In genomic region chr1:201716742-201717135, GRCh38 we compare ENCODE assay signal across 17 cellular contexts.
DNase-seq lines count a peak whose midpoint lies in the region; ATAC-seq, FAIRE-seq and TF ChIP-seq lines count a peak whose summit lies in the region.
"Had no signal": no experiment of that assay in that cellular context is flagged by ENCODE, and none has a peak within 500 bp of the region (broad histone marks: within the 10 kb centered on the region; RNA-seq: fewer than 3 reads in every experiment).

No MANE protein-coding gene starts in this region.

- H3K4me2 ChIP-seq in A549: no peak overlapping the region
- no peak overlapping the region for H3K4me2 ChIP-seq in smooth muscle cell

- no peaks in the 10 kb centered on the region for H3K36me3 ChIP-seq in Peyer's patch
- H3K36me3 ChIP-seq in esophagus muscularis mucosa: peaks cover 0 to 16% (median 6%) of the 10 kb centered on the region in 4 donors
- no peaks in the 10 kb centered on the region for H3K36me3 ChIP-seq in smooth muscle cell (ENCODE audit: low read depth)

- H3K79me2 ChIP-seq in smooth muscle cell (ENCODE audit: low read depth): peaks cover 26% of the 10 kb centered on the region

- H3K4me3 ChIP-seq in A549 (no peak overlapping the region), Peyer's patch (no peak overlapping the region), esophagus muscularis mucosa (no peak overlapping the region), smooth muscle cell (no peak overlapping the region)

- intact Hi-C loops in esophagus muscularis mucosa (cut with DNase I): loop anchor here (10.0 kb wide), 1 partner anchor 262 kb away; no protein-coding TSS in a partner anchor

- 95% methylated on average over 7 of the region's 7 CpGs for WGBS in A549 (ENCODE audit: missing lambda C conversion rate)
- 84% methylated on average over 7 of the region's 7 CpGs for WGBS in esophagus muscularis mucosa
- 96% methylated on average over 7 of the region's 7 CpGs for WGBS in smooth muscle cell (ENCODE audit: low lambda C conversion rate)

- TF ChIP-seq CTCF in A549 (IDR thresholded peaks at IDR 0.05) (no peak), Peyer's patch (IDR thresholded peaks at IDR 0.05) (no peak), esophagus muscularis mucosa (IDR thresholded peaks at IDR 0.05) (no peak), smooth muscle cell (IDR thresholded peaks at IDR 0.05; ENCODE audit: borderline replicate concordance, insufficient read depth, poor library complexity, severe bottlenecking) (no peak)

- H3K27ac ChIP-seq in A549 (peak overlapping the region; percentile 92 to 95; a peak in 5 of 6 replicates), Peyer's patch (peak overlapping the region in 3 of 4 donors; percentile 6 to 85 (median 72)), esophagus muscularis mucosa (replicated peaks in 1 of 4) (peak overlapping the region in 3 of 4 donors; percentile 77 to 93 (median 86)), smooth muscle cell (ENCODE audit: low read depth) (peak overlapping the region; percentile 41)
- H3K27ac ChIP-seq: epithelial cell of prostate, foreskin keratinocyte had no signal

- no peak for FAIRE-seq in A549 (lab: Jason Lieb, UNC)
- FAIRE-seq: kidney had no signal

- H3K9me3 ChIP-seq in A549 (no peaks in the 10 kb centered on the region), Peyer's patch (no peaks in the 10 kb centered on the region), esophagus muscularis mucosa (no peaks in the 10 kb centered on the region), smooth muscle cell (replicated peaks; ENCODE audit: low read depth) (no peaks in the 10 kb centered on the region)

- no peak for TF ChIP-seq RAD21 in A549 (conservative IDR thresholded peaks at IDR 0.05 in 1 of 2, IDR thresholded peaks at IDR 0.05 in 1 of 2)

- ATAC-seq in A549: no peak
- ATAC-seq: foreskin keratinocyte had no signal

- POLR2A ChIA-PET in A549 (lab: Yijun Ruan, JAX): no interaction called here

- H3K4me1 ChIP-seq in A549 (peaks cover 55% of the 10 kb centered on the region), Peyer's patch (peaks cover 0 to 74% (median 14%) of the 10 kb centered on the region in 4 donors), esophagus muscularis mucosa (peaks cover 86 to 98% (median 89%) of the 10 kb centered on the region in 4 donors), smooth muscle cell (ENCODE audit: low read depth) (peaks cover 59% of the 10 kb centered on the region)

- no peak for TF ChIP-seq EP300 in A549 (IDR thresholded peaks at IDR 0.05)
- no peak for TF ChIP-seq EP300 in esophagus muscularis mucosa (IDR thresholded peaks at IDR 0.05)

- CTCF ChIA-PET in A549 (lab: Yijun Ruan, JAX): interaction anchor here (1.3 to 29.6 kb wide), 4 partner anchors 13 to 155 kb away, joined by 4 to 903 read pairs (median 244); no protein-coding TSS in a partner anchor

- H3K9ac ChIP-seq in smooth muscle cell (ENCODE audit: low read depth): no peak overlapping the region

- peaks cover 5% of the 10 kb centered on the region for H4K20me1 ChIP-seq in smooth muscle cell (ENCODE audit: low read depth)

- TF ChIP-seq POLR2A in A549 (IDR thresholded peaks at IDR 0.05; ENCODE audit: low read length) (no peak), Peyer's patch (IDR thresholded peaks at IDR 0.05) (no peak), esophagus muscularis mucosa (IDR thresholded peaks at IDR 0.05; ENCODE audit: low read depth) (no peak)

- DNase-seq in A549 (ENCODE audit: low read depth in 1 of 2, low spot score in 1 of 2) (no peak), Peyer's patch (no peak), esophagus muscularis mucosa (ENCODE audit: extremely low spot score) (no peak), smooth muscle cell (lab: John Stamatoyannopoulos, UW; ENCODE audit: unreplicated experiment) (no peak), NCI-H1048 (lab: John Stamatoyannopoulos, UW) (no peak), HuH-7.5 (ENCODE audit: low spot score) (no peak), midbrain (lab: John Stamatoyannopoulos, UW) (no peak), DMS79 treated with DMSO at 0.1 percent for 48 hours (lab: John Stamatoyannopoulos, UW) (no peak)
- DNase-seq: ACHN; activated CD4-positive, CD25-positive, alpha-beta regulatory T cell treated with anti-CD3 and anti-CD28 coated beads, Interleukin-2, amount 50 U/mL, for 72 hours; activated naive CD8-positive, alpha-beta T cell treated with anti-CD3 and anti-CD28 coated beads for 36 hours; foreskin keratinocyte; kidney; NCI-H1417 treated with DMSO at 0.1 percent for 48 hours; NCI-H510A treated with DMSO at 0.1 percent for 48 hours; stimulated activated CD4-positive, alpha-beta T cell treated with anti-CD3 and anti-CD28 coated beads, Interleukin-4, amount 100 ng/mL, for 24 hours had no signal

- H3K27me3 ChIP-seq in Peyer's patch (no peaks in the 10 kb centered on the region), esophagus muscularis mucosa (no peaks in the 10 kb centered on the region), smooth muscle cell (ENCODE audit: low read depth) (no peaks in the 10 kb centered on the region)
- H3K27me3 ChIP-seq: foreskin keratinocyte had no signal

- H3F3A ChIP-seq in smooth muscle cell (ENCODE audit: low read depth): peaks cover 47% of the 10 kb centered on the region

- no peak overlapping the region for H2AFZ ChIP-seq in smooth muscle cell (ENCODE audit: low read depth)

TF ChIP-seq in A549, 52 proteins besides CTCF, POLR2A, EP300 and RAD21:
- TF ChIP-seq ATOH8 (CRISPR knock-in tag; IDR thresholded peaks at IDR 0.05; ENCODE audit: low read depth): no peak
- TF ChIP-seq ELK1 (IDR thresholded peaks at IDR 0.05; ENCODE audit: low read depth, low read length): no peak
- no peak for TF ChIP-seq POLR2AphosphoS2 (conservative IDR thresholded peaks at IDR 0.05; ENCODE audit: low read length)
- no peak for TF ChIP-seq MAFK (IDR thresholded peaks at IDR 0.05; ENCODE audit: partially characterized antibody)
- no peak for TF ChIP-seq ESRRA (IDR thresholded peaks at IDR 0.05; ENCODE audit: borderline replicate concordance, low read length)

Comparison
In these comparisons a context has a peak if more than half of its experiments do, and no peak if none do; other contexts are left out.
1. H3K27ac ChIP-seq: peak in every context shown above with its lines; median percentile 94 in A549; 86 in esophagus muscularis mucosa; 72 in Peyer's patch; 41 in smooth muscle cell.